In genomic region chr22:38327805-38328204, GRCh38 we compare ENCODE assay signal across 12 cellular contexts. TPM values are rescaled to one million over a fixed set of nuclear protein-coding genes. Genes with fewer than 3 reads are reported as not detected.
DNase-seq lines count a peak whose midpoint lies in the region; FAIRE-seq and TF ChIP-seq lines count a peak whose summit lies in the region.
"Had no signal": no experiment of that assay in that cellular context is flagged by ENCODE, and none has a peak within 500 bp of the region (broad histone marks: within the 10 kb centered on the region; RNA-seq: fewer than 3 reads in every experiment).

No MANE protein-coding gene starts in this region.

- H3K27me3 ChIP-seq in astrocyte (ENCODE audit: insufficient read depth, low read length): no peaks in the 10 kb centered on the region

- no peak overlapping the region for H3K4me3 ChIP-seq in astrocyte (ENCODE audit: insufficient read depth, low read depth, low read length)
- H3K4me3 ChIP-seq: stomach had no signal

- H3K4me3 Mint-ChIP-seq in astrocyte (ENCODE audit: unreplicated experiment): peak overlapping the region; percentile 43
- no peak overlapping the region for H3K4me3 Mint-ChIP-seq in glutamatergic neuron (ENCODE audit: unreplicated experiment)
- H3K4me3 Mint-ChIP-seq: CD4-positive, CD25-positive, alpha-beta regulatory T cell had no signal

- peak overlapping the region; percentile 78 for H3K4me2 ChIP-seq in astrocyte (ENCODE audit: low read length)

- H3K36me3 ChIP-seq in astrocyte (ENCODE audit: insufficient read depth, low read length): no peaks in the 10 kb centered on the region
- H3K36me3 ChIP-seq: stomach had no signal

- H3K4me1 ChIP-seq in astrocyte (ENCODE audit: insufficient read depth, low read length): peaks cover 10% of the 10 kb centered on the region
- H3K4me1 ChIP-seq: stomach had no signal

- peaks cover 13% of the 10 kb centered on the region for H3K4me1 Mint-ChIP-seq in astrocyte (ENCODE audit: low read depth, unreplicated experiment)
- peaks cover 8% of the 10 kb centered on the region for H3K4me1 Mint-ChIP-seq in glutamatergic neuron (ENCODE audit: low read depth, unreplicated experiment)

- in situ Hi-C loops in ACHN (cut with HindIII; ENCODE audit: low pct_ligation_motif_present, low pct_unique_long_range_greater_than_20kb, low sequenced_read_pairs): no loop called here

- no peak for TF ChIP-seq CTCF in astrocyte (IDR thresholded peaks at IDR 0.05; ENCODE audit: insufficient read depth, low read depth, low read length)
- no peak for TF ChIP-seq CTCF in glutamatergic neuron (IDR thresholded peaks at IDR 0.05; ENCODE audit: partially characterized antibody, unreplicated experiment)

- no peaks in the 10 kb centered on the region for H3K27me3 Mint-ChIP-seq in astrocyte (ENCODE audit: low read depth, unreplicated experiment)
- peaks cover 2% of the 10 kb centered on the region for H3K27me3 Mint-ChIP-seq in glutamatergic neuron (ENCODE audit: unreplicated experiment)

- H3K27ac Mint-ChIP-seq in astrocyte (ENCODE audit: unreplicated experiment) (peak overlapping the region; percentile 83), glutamatergic neuron (ENCODE audit: unreplicated experiment) (peak overlapping the region; percentile 33)
- H3K27ac Mint-ChIP-seq: CD4-positive, CD25-positive, alpha-beta regulatory T cell had no signal

- FAIRE-seq in astrocyte (lab: Jason Lieb, UNC): peak; percentile 41

- H3K27ac ChIP-seq in astrocyte (ENCODE audit: low read depth, low read length): no peak overlapping the region
- H3K27ac ChIP-seq: stomach had no signal

- no peaks in the 10 kb centered on the region for H3K79me2 ChIP-seq in astrocyte (ENCODE audit: insufficient read depth, low read length)

- H2AFZ ChIP-seq in astrocyte (ENCODE audit: low read depth, low read length): peak overlapping the region; percentile 70

- H3K9me3 ChIP-seq in astrocyte (ENCODE audit: insufficient read depth, low read depth, low read length): no peaks in the 10 kb centered on the region
- H3K9me3 ChIP-seq: stomach had no signal

- peak overlapping the region; percentile 56 for H3K9ac ChIP-seq in astrocyte (ENCODE audit: low read length)

- H3K36me3 Mint-ChIP-seq in astrocyte (ENCODE audit: low read depth, unreplicated experiment) (no peaks in the 10 kb centered on the region), glutamatergic neuron (ENCODE audit: unreplicated experiment) (no peaks in the 10 kb centered on the region)
- H3K36me3 Mint-ChIP-seq: CD4-positive, CD25-positive, alpha-beta regulatory T cell had no signal

- no peaks in the 10 kb centered on the region for H4K20me1 ChIP-seq in astrocyte (ENCODE audit: insufficient read depth, low read length)

- no peaks in the 10 kb centered on the region for H3K9me3 Mint-ChIP-seq in astrocyte (ENCODE audit: unreplicated experiment)
- H3K9me3 Mint-ChIP-seq in glutamatergic neuron (ENCODE audit: unreplicated experiment): peaks cover 8% of the 10 kb centered on the region

- DNase-seq in ACHN (peak; percentile 68), HT1080 (ENCODE audit: low read depth) (peak; percentile 92), astrocyte (ENCODE audit: low read depth) (peak; percentile 66), glutamatergic neuron (no peak), NCI-H1417 (lab: John Stamatoyannopoulos, UW) (no peak), iPS-NIHi7 (ENCODE audit: extremely low spot score) (no peak), NCI-H2196 (lab: John Stamatoyannopoulos, UW; ENCODE audit: unreplicated experiment) (no peak)
- no peak for DNase-seq in stimulated activated CD4-positive, alpha-beta T cell treated with anti-CD3 and anti-CD28 coated beads, Interleukin-12 subunit alpha, Interleukin-12 subunit beta, amount 100 ng/mL, for 4 hours
- DNase-seq: CD4-positive, CD25-positive, alpha-beta regulatory T cell; erythroblast; NCI-H1930; stomach had no signal

RNA-seq across cellular contexts. Expression of gene CSNK1E, which starts 10.6 kb away (rescaled TPM):
- total RNA-seq in HT1080 (2014; rRNA removed; shearing (Covaris generic)): 175 and 206 TPM in 2 replicates
- polyA plus RNA-seq in HT1080 (2015; cell fraction: cytosol; rRNA removed): 215 and 259 TPM in 2 replicates
- 383 and 498 TPM in 2 replicates for polyA plus RNA-seq in HT1080 (2015; cell fraction: nucleus; rRNA removed)
- total RNA-seq in astrocyte: 157 and 171 TPM in 2 replicates
- 402 TPM for total RNA-seq in glutamatergic neuron (ENCODE audit: unreplicated experiment)

RNA-seq across cellular contexts. Expression of gene TMEM184B, which starts 55.0 kb away (rescaled TPM):
- total RNA-seq in HT1080 (2014; rRNA removed; shearing (Covaris generic)): 21.5 and 30.3 TPM in 2 replicates
- polyA plus RNA-seq in HT1080 (2015; cell fraction: cytosol; rRNA removed): 69.4 and 71.0 TPM in 2 replicates
- 42.8 and 44.4 TPM in 2 replicates for polyA plus RNA-seq in HT1080 (2015; cell fraction: nucleus; rRNA removed)
- total RNA-seq in astrocyte (109 and 114 TPM in 2 replicates), glutamatergic neuron (ENCODE audit: unreplicated experiment) (81.0 TPM)

Comparison
In these comparisons a context has a peak if more than half of its experiments do, and no peak if none do; other contexts are left out.
1. DNase-seq: peak in ACHN (single experiment), HT1080 (single experiment) and astrocyte (single experiment); none in glutamatergic neuron (single experiment), stimulated activated CD4-positive, alpha-beta T cell treated with anti-CD3 and anti-CD28 coated beads, Interleukin-12 subunit alpha, Interleukin-12 subunit beta, amount 100 ng/mL, for 4 hours (single experiment), NCI-H1417 (0 of 3), iPS-NIHi7 (single experiment) and NCI-H2196 (single experiment).